ENCODE assay signal across 1 cellular context in genomic region chr21:44299458-44300261, GRCh38.
TF ChIP-seq lines count a peak whose summit lies in the region.

TSS of gene PFKL (plus strand) at chr21:44300053. CDS start at chr21:44300106, 53 bp downstream.

TF ChIP-seq in HepG2, 621 proteins besides CTCF, POLR2A, EP300 and RAD21 (continued from another document and continues in another):
- TF ChIP-seq ZHX2 (IDR thresholded peaks at IDR 0.05; ENCODE audit: low read depth) = no peak
- no peak for TF ChIP-seq ZHX2 (CRISPR knock-in tag; IDR thresholded peaks at IDR 0.05; ENCODE audit: borderline replicate concordance)
- TF ChIP-seq FOXA3 (CRISPR knock-in tag; IDR thresholded peaks at IDR 0.05) = peak; percentile 15; the same call in 1 of the 2 replicates
- no peak for TF ChIP-seq KLF15 (CRISPR knock-in tag; IDR thresholded peaks at IDR 0.05; ENCODE audit: borderline replicate concordance)
- peak; percentile 34; the same call in 1 of the 2 replicates for TF ChIP-seq ZNF232 (CRISPR knock-in tag; IDR thresholded peaks at IDR 0.05; ENCODE audit: borderline replicate concordance)
- no peak for TF ChIP-seq GPN1 (CRISPR knock-in tag; IDR thresholded peaks at IDR 0.05; ENCODE audit: borderline replicate concordance)
- no peak for TF ChIP-seq FOXO1 (CRISPR knock-in tag; IDR thresholded peaks at IDR 0.05)
- no peak for TF ChIP-seq ZFP41 (CRISPR knock-in tag; IDR thresholded peaks at IDR 0.05; ENCODE audit: borderline replicate concordance)
- no peak for TF ChIP-seq RBM22 (optimal IDR thresholded peaks at IDR 0.05; ENCODE audit: low read length)
- no peak for TF ChIP-seq ZSCAN5A (CRISPR knock-in tag; IDR thresholded peaks at IDR 0.05; ENCODE audit: borderline replicate concordance)
- no peak for TF ChIP-seq ZFP82 (CRISPR knock-in tag; IDR thresholded peaks at IDR 0.05; ENCODE audit: borderline replicate concordance)
- peak; percentile 67; the same call in 1 of the 2 replicates for TF ChIP-seq GABPB1 (CRISPR knock-in tag; IDR thresholded peaks at IDR 0.05)
- no peak for TF ChIP-seq EEA1 (CRISPR knock-in tag; IDR thresholded peaks at IDR 0.05; ENCODE audit: borderline replicate concordance)
- TF ChIP-seq SNAPC5 (CRISPR knock-in tag; IDR thresholded peaks at IDR 0.05; ENCODE audit: borderline replicate concordance) = 0 out of 2 replicates have a peak, but pooled peaks have one; percentile 46
- no peak; the same call in 1 of the 2 replicates for TF ChIP-seq EED (CRISPR knock-in tag; IDR thresholded peaks at IDR 0.05)
- TF ChIP-seq AFF4 (CRISPR knock-in tag; IDR thresholded peaks at IDR 0.05) = no peak
- TF ChIP-seq ZNF609 (CRISPR knock-in tag; IDR thresholded peaks at IDR 0.05; ENCODE audit: borderline replicate concordance) = peak; percentile 32; the same call in 1 of the 2 replicates
- no peak for TF ChIP-seq ZNF713 (CRISPR knock-in tag; IDR thresholded peaks at IDR 0.05)
- no peak for TF ChIP-seq ZNF414 (CRISPR knock-in tag; IDR thresholded peaks at IDR 0.05)
- TF ChIP-seq REL (CRISPR knock-in tag; conservative IDR thresholded peaks at IDR 0.05) = no peak
- no peak for TF ChIP-seq ZNF83 (CRISPR knock-in tag; IDR thresholded peaks at IDR 0.05; ENCODE audit: borderline replicate concordance)
- no peak for TF ChIP-seq HMG20A (CRISPR knock-in tag; IDR thresholded peaks at IDR 0.05; ENCODE audit: borderline replicate concordance)
- TF ChIP-seq FOSL2 (CRISPR knock-in tag; IDR thresholded peaks at IDR 0.05) = no peak
- TF ChIP-seq MBNL3 (CRISPR knock-in tag; conservative IDR thresholded peaks at IDR 0.05) = no peak
- peak; percentile 57; the same call in 1 of the 2 replicates for TF ChIP-seq ZNF329 (CRISPR knock-in tag; IDR thresholded peaks at IDR 0.05; ENCODE audit: low read depth)
- TF ChIP-seq PCBP1 (IDR thresholded peaks at IDR 0.05; ENCODE audit: borderline replicate concordance, low read depth, low read length) = 0 out of 2 replicates have a peak, but pooled peaks have one; percentile 72
- no peak; the same call in 1 of the 2 replicates for TF ChIP-seq TFE3 (CRISPR knock-in tag; IDR thresholded peaks at IDR 0.05)
- no peak for TF ChIP-seq NPAS2 (CRISPR knock-in tag; IDR thresholded peaks at IDR 0.05; ENCODE audit: borderline replicate concordance)
- no peak for TF ChIP-seq BRCA1 (CRISPR knock-in tag; IDR thresholded peaks at IDR 0.05)
- peak; percentile 56 for TF ChIP-seq RNF2 (conservative IDR thresholded peaks at IDR 0.05; ENCODE audit: low read depth)
- 0 out of 2 replicates have a peak, but pooled peaks have one; percentile 29 for TF ChIP-seq KMT2A (CRISPR knock-in tag; IDR thresholded peaks at IDR 0.05)
- no peak for TF ChIP-seq MLX (CRISPR knock-in tag; IDR thresholded peaks at IDR 0.05)
- no peak for TF ChIP-seq EZH2 (conservative IDR thresholded peaks at IDR 0.05; ENCODE audit: low read depth, low read length)
- TF ChIP-seq DZIP1 (CRISPR knock-in tag; IDR thresholded peaks at IDR 0.05) = peak; percentile 73; the same call in 1 of the 2 replicates
- no peak for TF ChIP-seq RXRA (CRISPR knock-in tag; IDR thresholded peaks at IDR 0.05)
